ENCODE assay signal across 22 cellular contexts in genomic region chr4:31108762-31109161, GRCh38.
"Had no signal": no experiment of that assay in that cellular context is flagged by ENCODE, and none has a peak within 500 bp of the region (broad histone marks: within the 10 kb centered on the region; RNA-seq: fewer than 3 reads in every experiment).

No MANE protein-coding gene starts in this region.

- H3K4me3 ChIP-seq: esophagus squamous epithelium, left ventricle myocardium inferior, lower lobe of right lung, neural progenitor cell, pancreas, testis, tibial nerve, upper lobe of right lung had no signal

- H3K36me3 Mint-ChIP-seq: memory B cell; natural killer cell treated with Interleukin-12 subunit alpha and Interleukin-12 subunit beta and Interleukin-15 and Interleukin-18, amount 100 ng/mL, for 72 hours; neural progenitor cell had no signal

- H3K27ac Mint-ChIP-seq: dendritic cell treated with granulocyte-macrophage colony-stimulating factor and Interleukin-4, amounts not matched to agents 40 ng/mL and 50 ng/mL, for 4 days; effector memory CD8-positive, alpha-beta T cell; memory B cell; natural killer cell treated with Interleukin-12 subunit alpha and Interleukin-12 subunit beta and Interleukin-15 and Interleukin-18, amount 100 ng/mL, for 72 hours; neural progenitor cell; progenitor cell of endocrine pancreas; stimulated activated naive CD8-positive, alpha-beta T cell treated with anti-CD3 and anti-CD28 coated beads, Interleukin-15, Interleukin-2, amounts not matched to agents 100 ng/mL and 50 ng/mL, for 24 hours had no signal

- H3K4me1 ChIP-seq: esophagus squamous epithelium, lower lobe of right lung, testis, tibial nerve, upper lobe of right lung had no signal

- ATAC-seq: effector memory CD8-positive, alpha-beta T cell; left cardiac atrium; lower lobe of right lung; natural killer cell treated with Interleukin-12 subunit alpha and Interleukin-12 subunit beta and Interleukin-15 and Interleukin-18, amount 100 ng/mL, for 72 hours; pancreas; right cardiac atrium; upper lobe of right lung had no signal

- H3K27ac ChIP-seq: esophagus squamous epithelium, left ventricle myocardium inferior, lower lobe of right lung, neural progenitor cell, pancreas, testis, tibial nerve, upper lobe of right lung had no signal

- H3K4me3 Mint-ChIP-seq: dendritic cell treated with granulocyte-macrophage colony-stimulating factor and Interleukin-4, amounts not matched to agents 40 ng/mL and 50 ng/mL, for 4 days; effector memory CD8-positive, alpha-beta T cell; memory B cell; natural killer cell treated with Interleukin-12 subunit alpha and Interleukin-12 subunit beta and Interleukin-15 and Interleukin-18, amount 100 ng/mL, for 72 hours; neural progenitor cell; stimulated activated naive CD8-positive, alpha-beta T cell treated with anti-CD3 and anti-CD28 coated beads, Interleukin-15, Interleukin-2, amounts not matched to agents 100 ng/mL and 50 ng/mL, for 24 hours had no signal

- H3K36me3 ChIP-seq: esophagus squamous epithelium, left ventricle myocardium inferior, lower lobe of right lung, neural progenitor cell, pancreas, tibial nerve, upper lobe of right lung had no signal

- H3K9me3 ChIP-seq: esophagus squamous epithelium, left ventricle myocardium inferior, lower lobe of right lung, pancreas, testis, tibial nerve, upper lobe of right lung had no signal

- H3K27me3 ChIP-seq: esophagus squamous epithelium, neural progenitor cell, pancreas, testis, tibial nerve, upper lobe of right lung had no signal

- H3K9me3 Mint-ChIP-seq: dendritic cell treated with granulocyte-macrophage colony-stimulating factor and Interleukin-4, amounts not matched to agents 40 ng/mL and 50 ng/mL, for 4 days; neural progenitor cell had no signal

- H3K27me3 Mint-ChIP-seq: dendritic cell treated with granulocyte-macrophage colony-stimulating factor and Interleukin-4, amounts not matched to agents 40 ng/mL and 50 ng/mL, for 4 days; effector memory CD8-positive, alpha-beta T cell; memory B cell; natural killer cell treated with Interleukin-12 subunit alpha and Interleukin-12 subunit beta and Interleukin-15 and Interleukin-18, amount 100 ng/mL, for 72 hours; progenitor cell of endocrine pancreas; stimulated activated naive CD8-positive, alpha-beta T cell treated with anti-CD3 and anti-CD28 coated beads, Interleukin-15, Interleukin-2, amounts not matched to agents 100 ng/mL and 50 ng/mL, for 24 hours had no signal

- DNase-seq: effector memory CD8-positive, alpha-beta T cell; esophagus squamous epithelium; foreskin fibroblast; kidney; left cardiac atrium; left ventricle myocardium inferior; lower lobe of right lung; midbrain; occipital lobe; pancreas; right cardiac atrium; small intestine; stimulated activated CD4-positive, alpha-beta T cell treated with anti-CD3 and anti-CD28 coated beads, Interleukin-12 subunit alpha, Interleukin-12 subunit beta, amount 100 ng/mL, for 4 hours; testis; upper lobe of right lung had no signal

- H3K4me1 Mint-ChIP-seq: memory B cell, neural progenitor cell had no signal
